In genomic region chr1:30812093-30812492, GRCh38 we compare ENCODE assay signal across 2 cellular contexts.
TF ChIP-seq lines count a peak whose summit lies in the region.

No MANE protein-coding gene starts in this region.

TF ChIP-seq in IMR-90, 13 proteins besides CTCF, POLR2A, EP300 and RAD21:
- TF ChIP-seq NFE2L2 (IDR thresholded peaks at IDR 0.05; ENCODE audit: low read depth, low read length): no peak
- TF ChIP-seq CEBPB (IDR thresholded peaks at IDR 0.05; ENCODE audit: low read depth, low read length): peak; percentile 39; the same call in 1 of the 2 replicates

TF ChIP-seq in H1, 55 proteins besides CTCF, POLR2A, EP300 and RAD21:
- no peak for TF ChIP-seq TBP (IDR thresholded peaks at IDR 0.05; ENCODE audit: low read depth, low read length)
- no peak for TF ChIP-seq KDM5A (IDR thresholded peaks at IDR 0.05; ENCODE audit: low read length)
- no peak for TF ChIP-seq ASH2L (IDR thresholded peaks at IDR 0.05; ENCODE audit: low read length)
- TF ChIP-seq SIN3A (conservative IDR thresholded peaks at IDR 0.05 in 1 of 2, IDR thresholded peaks at IDR 0.05 in 1 of 2; ENCODE audit: low read depth in 1 of 2, low read length in 2 of 2): no peak
- TF ChIP-seq TAF7 (optimal IDR thresholded peaks at IDR 0.05; ENCODE audit: borderline replicate concordance, low read depth, low read length): no peak
- no peak for TF ChIP-seq ZNF274 (IDR thresholded peaks at IDR 0.05; ENCODE audit: borderline replicate concordance, extremely low read depth, low read length)
- no peak for TF ChIP-seq TEAD4 (IDR thresholded peaks at IDR 0.05; ENCODE audit: low read depth, low read length)
- TF ChIP-seq JUN (IDR thresholded peaks at IDR 0.05; ENCODE audit: low read depth, low read length): no peak
- no peak for TF ChIP-seq RXRA (IDR thresholded peaks at IDR 0.05; ENCODE audit: insufficient read depth, low read depth, low read length)
- TF ChIP-seq NRF1 (IDR thresholded peaks at IDR 0.05; ENCODE audit: low read depth, low read length): no peak
- no peak for TF ChIP-seq YY1 (IDR thresholded peaks at IDR 0.05; ENCODE audit: low read depth, low read length)
- no peak for TF ChIP-seq GTF2F1 (IDR thresholded peaks at IDR 0.05; ENCODE audit: borderline replicate concordance, low read depth, low read length)
- TF ChIP-seq CBX8 (IDR thresholded peaks at IDR 0.05; ENCODE audit: borderline replicate concordance, low read depth, low read length): no peak
